10 cellular contexts compared by ENCODE assay signal in the genomic region with DNA sequence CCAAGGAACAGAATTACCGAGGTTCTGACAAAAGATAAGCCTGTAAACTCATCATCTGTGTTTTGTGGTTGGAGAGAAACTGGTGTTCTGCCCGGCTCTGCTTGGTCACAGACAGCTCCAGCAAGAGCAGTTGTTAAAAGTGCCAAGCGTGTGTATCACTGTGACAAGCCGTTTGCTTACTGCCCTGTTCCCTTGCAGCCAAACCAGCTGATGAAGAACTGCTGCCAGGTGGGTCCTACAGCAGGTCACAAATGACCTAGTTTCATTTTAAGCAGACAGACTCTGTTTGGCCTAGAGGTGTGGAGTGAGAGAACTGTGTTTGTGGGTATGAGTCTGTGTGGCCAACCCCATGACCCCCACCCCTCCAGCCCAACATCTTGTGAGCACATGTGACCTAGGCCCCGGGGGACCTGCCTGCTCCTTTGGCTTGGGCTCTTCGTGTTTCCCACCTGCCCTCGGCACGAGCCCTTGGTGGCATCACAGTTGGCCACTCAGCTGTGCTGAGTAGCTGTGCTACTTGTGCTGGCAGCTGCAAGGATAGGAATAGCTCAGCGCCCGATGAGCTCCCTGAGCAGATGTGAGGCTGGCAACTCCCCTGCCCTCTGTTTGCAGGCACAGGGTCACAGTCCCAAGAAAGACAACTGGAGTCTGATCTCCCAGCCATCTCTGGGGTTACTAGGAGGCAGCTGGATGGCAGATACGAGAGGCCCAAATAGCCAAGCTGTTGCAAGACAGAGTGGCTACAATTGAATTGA. TPM values are rescaled to one million over a fixed set of nuclear protein-coding genes. Genes with fewer than 3 reads are reported as not detected.
DNase-seq lines count a peak whose midpoint lies in the region; ATAC-seq and TF ChIP-seq lines count a peak whose summit lies in the region.
"Had no signal": no experiment of that assay in that cellular context is flagged by ENCODE, and none has a peak within 500 bp of the region (broad histone marks: within the 10 kb centered on the region; RNA-seq: fewer than 3 reads in every experiment).

No MANE protein-coding gene starts in this region.

- H3K27ac Mint-ChIP-seq in activated CD8-positive, alpha-beta T cell treated with anti-CD3 and anti-CD28 coated beads for 36 hours: no peak overlapping the region
- H3K27ac Mint-ChIP-seq in activated CD8-positive, alpha-beta T cell treated with anti-CD3 and anti-CD28 coated beads, Interleukin-2, amount 10 ng/mL, durations not matched to agents 7 days and 5 days: no peak overlapping the region
- H3K27ac Mint-ChIP-seq in MCF 10A (ENCODE audit: low read depth, unreplicated experiment) (no peak overlapping the region), GM23338 (no peak overlapping the region)

- no peak overlapping the region for H2AFZ ChIP-seq in GM23338

- H3K36me3 ChIP-seq in spleen (peaks cover 0 to 18% (median 0%) of the 10 kb centered on the region in 6 donors), GM23338 (ENCODE audit: insufficient read depth) (no peaks in the 10 kb centered on the region)
- H3K36me3 ChIP-seq: SJSA1 had no signal

- H3K4me1 ChIP-seq in spleen (peaks cover 18 to 58% (median 45%) of the 10 kb centered on the region in 6 donors), GM23338 (ENCODE audit: insufficient read depth) (0 out of 2 replicates have a peak, but pooled peaks cover 6% of the 10 kb centered on the region)
- H3K4me1 ChIP-seq: SJSA1 had no signal

- no peak overlapping the region for H3K4me2 ChIP-seq in GM23338

- TF ChIP-seq POLR2A in spleen (IDR thresholded peaks at IDR 0.05): no peak

- no peak overlapping the region for H3K4me3 Mint-ChIP-seq in activated CD8-positive, alpha-beta T cell treated with anti-CD3 and anti-CD28 coated beads for 36 hours
- no peak overlapping the region for H3K4me3 Mint-ChIP-seq in activated CD8-positive, alpha-beta T cell treated with anti-CD3 and anti-CD28 coated beads, Interleukin-2, amount 10 ng/mL, durations not matched to agents 7 days and 5 days
- H3K4me3 Mint-ChIP-seq in MCF 10A (ENCODE audit: unreplicated experiment) (no peak overlapping the region), GM23338 (no peak overlapping the region)

- peaks cover 2% of the 10 kb centered on the region for H3K36me3 Mint-ChIP-seq in activated CD8-positive, alpha-beta T cell treated with anti-CD3 and anti-CD28 coated beads for 36 hours (ENCODE audit: low read depth)
- H3K36me3 Mint-ChIP-seq in activated CD8-positive, alpha-beta T cell treated with anti-CD3 and anti-CD28 coated beads, Interleukin-2, amount 10 ng/mL, durations not matched to agents 7 days and 5 days (ENCODE audit: low read depth): peaks cover 1% of the 10 kb centered on the region
- H3K36me3 Mint-ChIP-seq in MCF 10A (ENCODE audit: insufficient read depth, unreplicated experiment): peaks cover 4% of the 10 kb centered on the region
- H3K36me3 Mint-ChIP-seq in GM23338 (ENCODE audit: low read depth): no peaks in the 10 kb centered on the region; the same call in 2 of the 3 replicates

- H3K9me3 ChIP-seq in spleen: no peaks in the 10 kb centered on the region
- H3K9me3 ChIP-seq: SJSA1 had no signal

- intact Hi-C loops in activated CD8-positive, alpha-beta T cell treated with anti-CD3 and anti-CD28 coated beads for 36 hours (cut with micrococcal nuclease): no loop called here
- intact Hi-C loops in spleen (cut with DNase I; ENCODE audit: low total_unique reads) (no loop called here), MCF 10A (cut with micrococcal nuclease) (no loop called here)

- TF ChIP-seq CTCF in activated CD8-positive, alpha-beta T cell treated with anti-CD3 and anti-CD28 coated beads for 36 hours (IDR thresholded peaks at IDR 0.05): no peak
- no peak for TF ChIP-seq CTCF in spleen (IDR thresholded peaks at IDR 0.05 in 8 of 11, conservative IDR thresholded peaks at IDR 0.05 in 3 of 11)
- no peak for TF ChIP-seq CTCF in MCF 10A (IDR thresholded peaks at IDR 0.05; ENCODE audit: unreplicated experiment)
- TF ChIP-seq CTCF in GM23338 (conservative IDR thresholded peaks at IDR 0.05; ENCODE audit: low read depth in 2 of 2): no peak

- 46 to 62% (median 55%) methylated on average over 4 to 11 of the region's 11 CpGs for WGBS in spleen, 5 donors

- no peaks in the 10 kb centered on the region for H3K9me2 ChIP-seq in GM23338 (ENCODE audit: insufficient read depth)

- no peaks in the 10 kb centered on the region for H3K9me3 Mint-ChIP-seq in activated CD8-positive, alpha-beta T cell treated with anti-CD3 and anti-CD28 coated beads for 36 hours
- no peaks in the 10 kb centered on the region for H3K9me3 Mint-ChIP-seq in activated CD8-positive, alpha-beta T cell treated with anti-CD3 and anti-CD28 coated beads, Interleukin-2, amount 10 ng/mL, durations not matched to agents 7 days and 5 days (ENCODE audit: insufficient read depth)
- H3K9me3 Mint-ChIP-seq in MCF 10A (ENCODE audit: unreplicated experiment) (no peaks in the 10 kb centered on the region), GM23338 (no peaks in the 10 kb centered on the region)

- H3K27ac ChIP-seq in spleen (peak overlapping the region in 5 of 8 donors; percentile 7 to 86 (median 78)), GM23338 (ENCODE audit: low read depth) (no peak overlapping the region)
- H3K27ac ChIP-seq: SJSA1 had no signal

- no peaks in the 10 kb centered on the region for H3K79me2 ChIP-seq in GM23338 (replicated peaks; ENCODE audit: insufficient read depth)

- POLR2A ChIA-PET in activated CD8-positive, alpha-beta T cell treated with anti-CD3 and anti-CD28 coated beads for 36 hours (lab: Charles Lee): no interaction called here
- POLR2A ChIA-PET in activated CD8-positive, alpha-beta T cell treated with anti-CD3 and anti-CD28 coated beads, Interleukin-2, amount 10 ng/mL, durations not matched to agents 7 days and 5 days (lab: Charles Lee): no interaction called here
- POLR2A ChIA-PET in MCF 10A (lab: Yijun Ruan, JAX): no interaction called here

- CTCF ChIA-PET in activated CD8-positive, alpha-beta T cell treated with anti-CD3 and anti-CD28 coated beads for 36 hours (lab: Charles Lee): interaction anchor here (0.7 to 0.9 kb wide), 2 partner anchors 59 to 74 kb away, joined by 3 read pairs; no protein-coding TSS in a partner anchor
- CTCF ChIA-PET in activated CD8-positive, alpha-beta T cell treated with anti-CD3 and anti-CD28 coated beads, Interleukin-2, amount 10 ng/mL, durations not matched to agents 7 days and 5 days (lab: Charles Lee): interaction anchor here (0.9 to 1.1 kb wide), 2 partner anchors 59 to 91 kb away, joined by 3 read pairs; no protein-coding TSS in a partner anchor
- CTCF ChIA-PET in MCF 10A (lab: Yijun Ruan, JAX): no interaction called here

- no peaks in the 10 kb centered on the region for H3K27me3 Mint-ChIP-seq in activated CD8-positive, alpha-beta T cell treated with anti-CD3 and anti-CD28 coated beads for 36 hours
- no peaks in the 10 kb centered on the region for H3K27me3 Mint-ChIP-seq in activated CD8-positive, alpha-beta T cell treated with anti-CD3 and anti-CD28 coated beads, Interleukin-2, amount 10 ng/mL, durations not matched to agents 7 days and 5 days (ENCODE audit: low read depth)
- no peaks in the 10 kb centered on the region for H3K27me3 Mint-ChIP-seq in MCF 10A (ENCODE audit: insufficient read depth, unreplicated experiment)
- peaks cover 8% of the 10 kb centered on the region for H3K27me3 Mint-ChIP-seq in GM23338 (ENCODE audit: insufficient read depth, low read depth, poor library complexity)

- H4K20me1 ChIP-seq in GM23338 (replicated peaks; ENCODE audit: insufficient read depth): no peaks in the 10 kb centered on the region

- peaks cover 7% of the 10 kb centered on the region for H3K4me1 Mint-ChIP-seq in activated CD8-positive, alpha-beta T cell treated with anti-CD3 and anti-CD28 coated beads for 36 hours (ENCODE audit: low read depth)
- H3K4me1 Mint-ChIP-seq in activated CD8-positive, alpha-beta T cell treated with anti-CD3 and anti-CD28 coated beads, Interleukin-2, amount 10 ng/mL, durations not matched to agents 7 days and 5 days (ENCODE audit: low read depth): peaks cover 7% of the 10 kb centered on the region
- no peaks in the 10 kb centered on the region for H3K4me1 Mint-ChIP-seq in MCF 10A (ENCODE audit: insufficient read depth, unreplicated experiment)
- H3K4me1 Mint-ChIP-seq in GM23338: peaks cover 13% of the 10 kb centered on the region

- ATAC-seq in activated CD8-positive, alpha-beta T cell treated with anti-CD3 and anti-CD28 coated beads for 36 hours: peak; percentile 57
- no peak for ATAC-seq in activated CD8-positive, alpha-beta T cell treated with anti-CD3 and anti-CD28 coated beads, Interleukin-2, amount 10 ng/mL, durations not matched to agents 7 days and 5 days
- peak; percentile 70 for ATAC-seq in HG03432 (IDR thresholded peaks at IDR 0.05; ENCODE audit: unreplicated experiment)
- no peak for ATAC-seq in GM23338

- no peak for DNase-seq in activated CD8-positive, alpha-beta T cell treated with anti-CD3 and anti-CD28 coated beads for 36 hours
- no peak for DNase-seq in activated CD8-positive, alpha-beta T cell treated with anti-CD3 and anti-CD28 coated beads, Interleukin-2, amount 10 ng/mL, durations not matched to agents 7 days and 5 days
- peak; percentile 35 for DNase-seq in cerebellum (ENCODE audit: low spot score)
- DNase-seq in spleen: peak; percentile 87
- no peak for DNase-seq in MCF 10A (ENCODE audit: unreplicated experiment)
- no peak for DNase-seq in GM23338 (ENCODE audit: low spot score)
- no peak for DNase-seq in NK-92 treated with Interleukin-12 subunit alpha and Interleukin-12 subunit beta, amount 100 ng/mL, for 24 hours (lab: John Stamatoyannopoulos, UW)

- H3K4me3 ChIP-seq in spleen: peak overlapping the region in 1 of 8 donors; percentile 16
- no peak overlapping the region for H3K4me3 ChIP-seq in GM23338
- H3K4me3 ChIP-seq: SJSA1 had no signal

- BruUV-seq in MCF 10A (replicated peaks; lab: Mats Ljungman, UMichigan): no TSS peak

- H3F3A ChIP-seq in GM23338 (replicated peaks; ENCODE audit: low read depth): no peaks in the 10 kb centered on the region

- H3K27me3 ChIP-seq in spleen (replicated peaks in 1 of 7) (no peaks in the 10 kb centered on the region), GM23338 (ENCODE audit: insufficient read depth) (no peaks in the 10 kb centered on the region)
- H3K27me3 ChIP-seq: SJSA1 had no signal

RNA-seq across cellular contexts. Expression of a gene that starts 9.7 kb away (rescaled TPM):
- under 1 TPM in 1 of 2 experiments, not detected in 1; 0.40 TPM for total RNA-seq in activated CD8-positive, alpha-beta T cell treated with anti-CD3 and anti-CD28 coated beads for 36 hours
- total RNA-seq in activated CD8-positive, alpha-beta T cell treated with anti-CD3 and anti-CD28 coated beads, Interleukin-2, amount 10 ng/mL, durations not matched to agents 7 days and 5 days: not detected
- total RNA-seq in cerebellum: 0.18 TPM
- 1 to 10 TPM; 1.8 to 6.3 (median 3.2) TPM for total RNA-seq in spleen
- polyA plus RNA-seq in spleen: 1 to 10 TPM; 1.3 to 5.2 (median 3.5) TPM
- total RNA-seq in MCF 10A (2022): not detected in 2 replicates
- total RNA-seq in GM23338 (2014; rRNA removed; shearing (Covaris generic)): 0.31 and 0.69 TPM in 2 replicates
- 1.2 and 1.5 TPM in 2 replicates for polyA plus RNA-seq in GM23338 (2016; fragmentation: Nextera tagmentation; extraction: Ambion mirVana)
- total RNA-seq: glomerular endothelial cell, SJSA1 had no signal

RNA-seq across cellular contexts. Expression of a gene that starts 38.2 kb away (rescaled TPM):
- total RNA-seq in activated CD8-positive, alpha-beta T cell treated with anti-CD3 and anti-CD28 coated beads for 36 hours: 1 to 10 TPM in 1 of 2 experiments, under 1 TPM in 1; 0.63 to 1.0 TPM
- total RNA-seq in activated CD8-positive, alpha-beta T cell treated with anti-CD3 and anti-CD28 coated beads, Interleukin-2, amount 10 ng/mL, durations not matched to agents 7 days and 5 days: under 1 TPM; 0.37 to 0.40 TPM
- total RNA-seq in cerebellum (2.7 TPM), spleen (10 to 100 TPM in 2 of 7 donors, 1 to 10 TPM in 5; 2.4 to 12.3 (median 8.3) TPM), MCF 10A (2022) (not detected in 2 replicates)
- polyA plus RNA-seq in spleen (1 to 10 TPM; 7.5 to 8.6 (median 7.8) TPM), GM23338 (2016; fragmentation: Nextera tagmentation; extraction: Ambion mirVana) (2.4 and 3.2 TPM in 2 replicates)
- total RNA-seq in GM23338 (2014; rRNA removed; shearing (Covaris generic)): 0.97 and 2.6 TPM in 2 replicates
- total RNA-seq: glomerular endothelial cell, SJSA1 had no signal

Comparison
In these comparisons a context has a peak if more than half of its experiments do, and no peak if none do; other contexts are left out.
1. ATAC-seq: peak in activated CD8-positive, alpha-beta T cell treated with anti-CD3 and anti-CD28 coated beads for 36 hours (single experiment) and HG03432 (single experiment); none in activated CD8-positive, alpha-beta T cell treated with anti-CD3 and anti-CD28 coated beads, Interleukin-2, amount 10 ng/mL, durations not matched to agents 7 days and 5 days (single experiment) and GM23338 (single experiment).
2. DNase-seq: peak in cerebellum (single experiment) and spleen (single experiment); none in activated CD8-positive, alpha-beta T cell treated with anti-CD3 and anti-CD28 coated beads for 36 hours (single experiment), activated CD8-positive, alpha-beta T cell treated with anti-CD3 and anti-CD28 coated beads, Interleukin-2, amount 10 ng/mL, durations not matched to agents 7 days and 5 days (single experiment), MCF 10A (single experiment), GM23338 (single experiment) and NK-92 treated with Interleukin-12 subunit alpha and Interleukin-12 subunit beta, amount 100 ng/mL, for 24 hours (single experiment).